Comparison of ENCODE assay signal across 20 cellular contexts in the genomic region with DNA sequence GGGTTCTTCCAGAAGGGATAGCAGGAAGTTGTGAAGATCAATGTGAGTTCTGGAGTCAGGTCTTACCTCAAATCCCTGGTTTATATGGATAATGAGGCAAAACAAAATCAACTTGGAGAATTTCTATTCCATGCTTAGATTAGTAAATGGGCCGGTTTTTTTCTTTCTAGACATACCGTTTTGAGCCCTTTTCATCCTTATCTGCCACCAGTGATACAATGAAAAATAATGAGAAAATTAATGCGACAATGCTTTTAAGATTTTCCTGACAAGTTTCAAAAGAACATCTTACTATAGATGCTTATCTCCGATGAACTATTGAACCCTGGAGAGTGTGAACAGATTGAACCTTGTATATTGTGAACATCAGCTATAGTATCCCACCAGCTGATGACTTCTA.
DNase-seq lines count a peak whose midpoint lies in the region; ATAC-seq and TF ChIP-seq lines count a peak whose summit lies in the region.
"Had no signal": no experiment of that assay in that cellular context is flagged by ENCODE, and none has a peak within 500 bp of the region (broad histone marks: within the 10 kb centered on the region; RNA-seq: fewer than 3 reads in every experiment).

No MANE protein-coding gene starts in this region.

- H3K36me3 ChIP-seq in GM23338 (ENCODE audit: insufficient read depth) (no peaks in the 10 kb centered on the region), neuronal stem cell (replicated peaks in 1 of 2; ENCODE audit: control insufficient read depth in 2 of 2, insufficient read depth in 2 of 2, low read length in 2 of 2) (no peaks in the 10 kb centered on the region), HAP-1 (replicated peaks) (no peaks in the 10 kb centered on the region)
- H3K36me3 ChIP-seq: BE2C had no signal

- H3K79me1 ChIP-seq in neuronal stem cell (ENCODE audit: low read depth, low read length) = no peaks in the 10 kb centered on the region

- H3K27me3 ChIP-seq in GM23338 (ENCODE audit: insufficient read depth) (no peaks in the 10 kb centered on the region), neuronal stem cell (ENCODE audit: control insufficient read depth in 3 of 3, insufficient read depth in 3 of 3, low read depth in 1 of 3, low read length in 3 of 3) (no peaks in the 10 kb centered on the region), HAP-1 (ENCODE audit: low read depth) (no peaks in the 10 kb centered on the region)
- H3K27me3 ChIP-seq: BE2C had no signal

- H3K9me3 Mint-ChIP-seq in GM23338 = no peaks in the 10 kb centered on the region
- no peaks in the 10 kb centered on the region for H3K9me3 Mint-ChIP-seq in mesothelial cell of epicardium
- H3K9me3 Mint-ChIP-seq: CD8-positive, alpha-beta memory T cell had no signal

- H3K4me2 ChIP-seq in GM23338 (no peak overlapping the region), neuronal stem cell (ENCODE audit: insufficient read depth, low read length, poor library complexity, severe bottlenecking) (no peak overlapping the region)

- no peaks in the 10 kb centered on the region for H4K20me1 ChIP-seq in GM23338 (replicated peaks; ENCODE audit: insufficient read depth)

- H2BK15ac ChIP-seq in neuronal stem cell (ENCODE audit: low read length) = no peak overlapping the region

- no peak overlapping the region for H4K91ac ChIP-seq in neuronal stem cell (ENCODE audit: low read depth, low read length, poor library complexity)

- H3K9me3 ChIP-seq in neuronal stem cell (replicated peaks in 1 of 2; ENCODE audit: control insufficient read depth in 2 of 2, insufficient read depth in 1 of 2, low read depth in 1 of 2, low read length in 2 of 2) = no peaks in the 10 kb centered on the region
- no peaks in the 10 kb centered on the region for H3K9me3 ChIP-seq in HAP-1
- H3K9me3 ChIP-seq: BE2C had no signal

- H3K4me3 ChIP-seq in GM23338 (no peak overlapping the region), neuronal stem cell (ENCODE audit: low read length in 2 of 2) (no peak overlapping the region), HAP-1 (no peak overlapping the region)

- no peaks in the 10 kb centered on the region for H3F3A ChIP-seq in GM23338 (replicated peaks; ENCODE audit: low read depth)

- no peak overlapping the region for H3K9ac ChIP-seq in neuronal stem cell (ENCODE audit: low read depth, low read length, poor library complexity)

- H3K4ac ChIP-seq in neuronal stem cell (ENCODE audit: low read length) = no peak overlapping the region

- no peaks in the 10 kb centered on the region for H3K9me2 ChIP-seq in GM23338 (ENCODE audit: insufficient read depth)

- intact Hi-C loops in Right ventricle myocardium inferior (cut with DNase I) = no loop called here

- H3K27ac Mint-ChIP-seq in GM23338 (no peak overlapping the region), mesothelial cell of epicardium (peak overlapping the region; percentile 55)
- H3K27ac Mint-ChIP-seq: CD4-positive, CD25-positive, alpha-beta regulatory T cell; IgD-negative memory B cell had no signal

- ATAC-seq in GM23338 = no peak
- ATAC-seq in Right ventricle myocardium inferior = no peak
- ATAC-seq in GM19324 (IDR thresholded peaks at IDR 0.05; ENCODE audit: low FRiP score, unreplicated experiment) = no peak
- ATAC-seq: HepG2 had no signal

- H4K8ac ChIP-seq in neuronal stem cell (ENCODE audit: low read depth, low read length) = no peak overlapping the region

- no peak overlapping the region for H3K18ac ChIP-seq in neuronal stem cell (ENCODE audit: low read length)

- in situ Hi-C loops in HAP-1 (cut with MboI; ENCODE audit: low sequenced_read_pairs) = no loop called here

- no peak overlapping the region for H2BK120ac ChIP-seq in neuronal stem cell (ENCODE audit: low read depth, low read length)

- no peaks in the 10 kb centered on the region for H3K36me3 Mint-ChIP-seq in GM23338 (ENCODE audit: low read depth)
- no peaks in the 10 kb centered on the region for H3K36me3 Mint-ChIP-seq in mesothelial cell of epicardium
- H3K36me3 Mint-ChIP-seq: CD4-positive, CD25-positive, alpha-beta regulatory T cell; IgD-negative memory B cell had no signal

- H3K4me1 ChIP-seq in GM23338 (ENCODE audit: insufficient read depth) (no peaks in the 10 kb centered on the region), neuronal stem cell (ENCODE audit: control insufficient read depth in 2 of 2, insufficient read depth in 1 of 2, low read depth in 1 of 2, low read length in 2 of 2) (peaks cover 1 to 15% of the 10 kb centered on the region in 2 donors), HAP-1 (no peaks in the 10 kb centered on the region)

- no peak overlapping the region for H3K23ac ChIP-seq in neuronal stem cell (ENCODE audit: low read depth, low read length, poor library complexity)

- H2AK5ac ChIP-seq in neuronal stem cell (ENCODE audit: low read depth, low read length) = no peak overlapping the region

- H2AFZ ChIP-seq in GM23338 (peak overlapping the region; percentile 82), neuronal stem cell (ENCODE audit: low read length) (peak overlapping the region; percentile 3)

- H2BK12ac ChIP-seq in neuronal stem cell (ENCODE audit: low read length) = no peak overlapping the region

- no peaks in the 10 kb centered on the region for H3K79me2 ChIP-seq in GM23338 (replicated peaks; ENCODE audit: insufficient read depth)

- H3K14ac ChIP-seq in neuronal stem cell (ENCODE audit: low read length) = no peak overlapping the region

- no CpG with 5 or more reads among the region's 4 CpGs for WGBS in neuronal stem cell (ENCODE audit: extremely low coverage in 2 of 2, insufficient read length in 2 of 2, insufficient replicate concordance in 1 of 2), 2 donors

- DNase-seq in GM23338 (ENCODE audit: low spot score) (no peak), SK-N-DZ (ENCODE audit: low spot score) (peak; percentile 62), mesothelial cell of epicardium (ENCODE audit: low spot score in 2 of 2, unreplicated experiment in 2 of 2) (no peak), neuronal stem cell (ENCODE audit: low spot score) (no peak), Right ventricle myocardium inferior (ENCODE audit: missing footprints) (no peak), HAP-1 (ENCODE audit: low spot score in 2 of 2) (no peak)
- DNase-seq: ACHN; BE2C; C1 segment of cervical spinal cord; CD4-positive, CD25-positive, alpha-beta regulatory T cell; CD8-positive, alpha-beta memory T cell; COR-L47; DMS153; DMS79; GDM1; HCEC 1CT; KBM-7 had no signal

- no peak overlapping the region for H2BK5ac ChIP-seq in neuronal stem cell (ENCODE audit: low read length)

- H3K27me3 Mint-ChIP-seq in GM23338 (ENCODE audit: insufficient read depth, low read depth, poor library complexity) (no peaks in the 10 kb centered on the region), mesothelial cell of epicardium (ENCODE audit: low read depth) (no peaks in the 10 kb centered on the region)
- H3K27me3 Mint-ChIP-seq: CD4-positive, CD25-positive, alpha-beta regulatory T cell; CD8-positive, alpha-beta memory T cell; IgD-negative memory B cell had no signal

- H3K4me3 Mint-ChIP-seq in GM23338 (no peak overlapping the region), mesothelial cell of epicardium (no peak overlapping the region)
- H3K4me3 Mint-ChIP-seq: CD8-positive, alpha-beta memory T cell; IgD-negative memory B cell had no signal

- TF ChIP-seq CTCF in GM23338 (conservative IDR thresholded peaks at IDR 0.05; ENCODE audit: low read depth in 2 of 2) = no peak
- no peak for TF ChIP-seq CTCF in mesothelial cell of epicardium (IDR thresholded peaks at IDR 0.05; ENCODE audit: unreplicated experiment)

- H3K27ac ChIP-seq in GM23338 (ENCODE audit: low read depth) (no peak overlapping the region), neuronal stem cell (replicated peaks; ENCODE audit: low read length) (no peak overlapping the region)

- H3K4me1 Mint-ChIP-seq in GM23338 (no peaks in the 10 kb centered on the region), mesothelial cell of epicardium (peaks cover 47% of the 10 kb centered on the region)

TF ChIP-seq in GM23338, 12 proteins besides CTCF, POLR2A, EP300 and RAD21 (continues in another document):
- TF ChIP-seq CREB1 (CRISPR knock-in tag; IDR thresholded peaks at IDR 0.05; ENCODE audit: low read depth) (no peak), POLR2AphosphoS5 (IDR thresholded peaks at IDR 0.05; ENCODE audit: low read depth) (no peak), EZH2phosphoT487 (IDR thresholded peaks at IDR 0.05; ENCODE audit: unreplicated experiment) (no peak), ZNF114 (CRISPR knock-in tag; IDR thresholded peaks at IDR 0.05) (no peak), STAT1 (IDR thresholded peaks at IDR 0.05; ENCODE audit: unreplicated experiment) (no peak), JUNB (IDR thresholded peaks at IDR 0.05; ENCODE audit: unreplicated experiment) (no peak), NANOG (IDR thresholded peaks at IDR 0.05; ENCODE audit: borderline replicate concordance) (no peak)
- TF ChIP-seq, protein P1, sequence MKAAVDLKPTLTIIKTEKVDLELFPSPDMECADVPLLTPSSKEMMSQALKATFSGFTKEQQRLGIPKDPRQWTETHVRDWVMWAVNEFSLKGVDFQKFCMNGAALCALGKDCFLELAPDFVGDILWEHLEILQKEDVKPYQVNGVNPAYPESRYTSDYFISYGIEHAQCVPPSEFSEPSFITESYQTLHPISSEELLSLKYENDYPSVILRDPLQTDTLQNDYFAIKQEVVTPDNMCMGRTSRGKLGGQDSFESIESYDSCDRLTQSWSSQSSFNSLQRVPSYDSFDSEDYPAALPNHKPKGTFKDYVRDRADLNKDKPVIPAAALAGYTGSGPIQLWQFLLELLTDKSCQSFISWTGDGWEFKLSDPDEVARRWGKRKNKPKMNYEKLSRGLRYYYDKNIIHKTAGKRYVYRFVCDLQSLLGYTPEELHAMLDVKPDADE (IDR thresholded peaks at IDR 0.05) = no peak
